ENCODE assay signal across 9 cellular contexts in the genomic region with DNA sequence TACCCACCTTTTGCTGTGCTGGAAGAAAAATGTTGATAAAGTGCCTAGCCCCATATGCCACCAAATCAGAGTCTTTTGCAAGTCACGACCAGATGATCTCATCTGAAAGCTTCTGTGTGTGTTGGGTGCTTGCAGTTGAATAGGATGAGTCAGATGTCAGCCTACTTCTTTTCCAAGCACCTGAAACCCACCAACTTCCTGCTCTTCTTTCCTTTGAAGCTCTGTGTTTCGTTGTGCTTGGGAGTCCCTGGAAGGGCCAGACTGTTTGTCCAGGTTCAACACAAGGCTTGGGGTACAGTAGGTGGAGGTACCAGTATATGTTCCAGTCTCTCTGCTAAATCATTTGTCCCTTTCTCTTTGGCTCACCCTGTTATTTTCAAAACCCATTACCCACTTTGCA. TPM values are rescaled to one million over a fixed set of nuclear protein-coding genes. Genes with fewer than 3 reads are reported as not detected.
DNase-seq lines count a peak whose midpoint lies in the region; ATAC-seq, FAIRE-seq and TF ChIP-seq lines count a peak whose summit lies in the region.
"Had no signal": no experiment of that assay in that cellular context is flagged by ENCODE, and none has a peak within 500 bp of the region (broad histone marks: within the 10 kb centered on the region; RNA-seq: fewer than 3 reads in every experiment).

No MANE protein-coding gene starts in this region.

- H3K27me3 ChIP-seq in IMR-90 (ENCODE audit: control insufficient read depth, insufficient read depth, low read length) (no peaks in the 10 kb centered on the region), bronchial epithelial cell (ENCODE audit: control insufficient read depth, insufficient read depth, low read length) (peaks cover 2% of the 10 kb centered on the region), trophoblast cell (ENCODE audit: insufficient read depth, low read length) (no peaks in the 10 kb centered on the region)

- H3K79me2 ChIP-seq in trophoblast cell (ENCODE audit: control insufficient read depth, insufficient read depth, low read length, poor library complexity) = no peaks in the 10 kb centered on the region

- H3K36me3 ChIP-seq in IMR-90 (ENCODE audit: control insufficient read depth, insufficient read depth, low read length) (no peaks in the 10 kb centered on the region), bronchial epithelial cell (ENCODE audit: control insufficient read depth, insufficient read depth, low read length) (no peaks in the 10 kb centered on the region), trophoblast cell (ENCODE audit: control insufficient read depth in 1 of 2, insufficient read depth in 2 of 2, low read length in 2 of 2) (no peaks in the 10 kb centered on the region)

- peaks cover 32% of the 10 kb centered on the region for H3K9me1 ChIP-seq in IMR-90 (ENCODE audit: insufficient read depth, low read length)

- H3K79me1 ChIP-seq in IMR-90 (ENCODE audit: low read depth in 1 of 2, low read length in 2 of 2) (peaks cover 0 to 21% of the 10 kb centered on the region in 2 experiments; a peak in 3 of 4 replicates), trophoblast cell (ENCODE audit: low read length) (peaks cover 22% of the 10 kb centered on the region)

- TF ChIP-seq CTCF in IMR-90 (conservative IDR thresholded peaks at IDR 0.05; ENCODE audit: low read depth, low read length) (no peak), bronchial epithelial cell (IDR thresholded peaks at IDR 0.05; ENCODE audit: insufficient read depth, low read length, severe bottlenecking) (no peak)

- FAIRE-seq in bronchial epithelial cell (lab: Jason Lieb, UNC) = peak; percentile 7

- H3K27ac ChIP-seq in IMR-90 (ENCODE audit: insufficient read depth, low read length) = peak overlapping the region; percentile 69
- H3K27ac ChIP-seq in trophoblast cell (ENCODE audit: low read depth, low read length) = peak overlapping the region; percentile 93

- H2BK5ac ChIP-seq in IMR-90 (ENCODE audit: low read depth, low read length, poor library complexity, severe bottlenecking) = peak overlapping the region; percentile 90
- H2BK5ac ChIP-seq in trophoblast cell (ENCODE audit: low read depth, low read length, poor library complexity) = peak overlapping the region; percentile 37

- peak overlapping the region; percentile 66 to 89 for H4K8ac ChIP-seq in IMR-90 (ENCODE audit: low read depth in 2 of 2, low read length in 2 of 2)
- no peak overlapping the region for H4K8ac ChIP-seq in trophoblast cell (ENCODE audit: low read depth, low read length)

- H3K14ac ChIP-seq in IMR-90 (replicated peaks; ENCODE audit: low read depth, low read length) (peak overlapping the region; percentile 83), trophoblast cell (ENCODE audit: low read length) (no peak overlapping the region)

- H3K9me3 ChIP-seq in IMR-90 (ENCODE audit: control insufficient read depth, insufficient read depth, low read length) (no peaks in the 10 kb centered on the region), trophoblast cell (ENCODE audit: insufficient read depth, low read depth, low read length) (no peaks in the 10 kb centered on the region)

- H2AK5ac ChIP-seq in IMR-90 (ENCODE audit: low read depth, low read length) (peak overlapping the region; percentile 92), trophoblast cell (ENCODE audit: low read length) (no peak overlapping the region)

- H3K56ac ChIP-seq in IMR-90 (ENCODE audit: extremely low read depth, insufficient read depth, low read length) = no peak overlapping the region

- H4K5ac ChIP-seq in IMR-90 (ENCODE audit: low read depth, low read length) = peak overlapping the region; percentile 96; the same call in 1 of the 2 replicates

- H3K4ac ChIP-seq in IMR-90 (ENCODE audit: low read depth, low read length) (peak overlapping the region; percentile 96), trophoblast cell (ENCODE audit: low read depth, low read length) (no peak overlapping the region)

- H2AK9ac ChIP-seq in IMR-90 (replicated peaks; ENCODE audit: low read depth, low read length, poor library complexity) = no peak overlapping the region

- POLR2A ChIA-PET in IMR-90 (lab: Charles Lee; ENCODE audit: unreplicated experiment) = no interaction called here

- H2AFZ ChIP-seq in IMR-90 (replicated peaks; ENCODE audit: low read length, poor library complexity) = no peak overlapping the region
- H2AFZ ChIP-seq in trophoblast cell (ENCODE audit: insufficient read depth, low read length, poor library complexity) = no peak overlapping the region

- H4K12ac ChIP-seq in trophoblast cell (ENCODE audit: low read depth, low read length) = no peak overlapping the region

- peak overlapping the region; percentile 78 for H3K18ac ChIP-seq in IMR-90 (ENCODE audit: low read depth, low read length)
- H3K18ac ChIP-seq in trophoblast cell (ENCODE audit: low read length) = no peak overlapping the region

- TF ChIP-seq POLR2A in IMR-90 (IDR thresholded peaks at IDR 0.05; ENCODE audit: low read depth, low read length) = no peak

- peaks cover 45% of the 10 kb centered on the region for H3K4me1 ChIP-seq in IMR-90 (ENCODE audit: control insufficient read depth, insufficient read depth, low read length)
- peaks cover 24 to 26% of the 10 kb centered on the region in 2 experiments for H3K4me1 ChIP-seq in trophoblast cell (ENCODE audit: control insufficient read depth in 1 of 2, insufficient read depth in 2 of 2, low read length in 2 of 2)

- H3K9ac ChIP-seq in IMR-90 (ENCODE audit: low read depth, low read length) (peak overlapping the region; percentile 29; the same call in 1 of the 2 replicates), trophoblast cell (ENCODE audit: low read length) (no peak overlapping the region)

- 0 out of 2 replicates have a peak, but pooled peaks have one; percentile 1 for ATAC-seq in IMR-90 (ENCODE audit: low read depth)

- DNase-seq in NCI-H2196 (lab: John Stamatoyannopoulos, UW; ENCODE audit: unreplicated experiment) (peak; percentile 9), NCI-H2196 treated with DMSO at 0.1 percent for 48 hours (lab: John Stamatoyannopoulos, UW; ENCODE audit: unreplicated experiment) (no peak), IMR-90 (peak; percentile 91), bronchial epithelial cell (ENCODE audit: low read depth) (peak; percentile 92), trophoblast cell (no peak), Kasumi-1 (lab: John Stamatoyannopoulos, UW) (no peak), NCI-H2029 (lab: John Stamatoyannopoulos, UW) (no peak), HuH-7.5 (ENCODE audit: low spot score) (no peak)
- DNase-seq: activated effector memory CD4-positive, alpha-beta T cell treated with anti-CD3 and anti-CD28 coated beads, Interleukin-2, amount 50 U/mL, for 16 hours had no signal

- dilution Hi-C loops in IMR-90 (cut with HindIII; ENCODE audit: low sequenced_read_pairs, unreplicated experiment) = no loop called here

- no CpG with 5 or more reads among the region's 2 CpGs for WGBS in IMR-90 (ENCODE audit: extremely low coverage in 2 of 2, insufficient read length in 1 of 2), 2 experiments
- WGBS in trophoblast cell (ENCODE audit: extremely low coverage, insufficient coverage, insufficient read length) = no CpG with 5 or more reads among the region's 2 CpGs

- BruUV-seq in IMR-90 (replicated peaks; lab: Mats Ljungman, UMichigan) = no TSS peak

- intact Hi-C loops in IMR-90 (cut with micrococcal nuclease) = loop anchor here (5.0 kb wide), 1 partner anchor 178 kb away; a partner anchor contains a TSS

- H2BK15ac ChIP-seq in IMR-90 (ENCODE audit: low read depth, low read length) = peak overlapping the region; percentile 94; the same call in 2 of the 3 replicates

- H3K23ac ChIP-seq in IMR-90 (ENCODE audit: low read depth, low read length) = peak overlapping the region; percentile 63; the same call in 1 of the 2 replicates
- H3K23ac ChIP-seq in trophoblast cell (ENCODE audit: low read length) = no peak overlapping the region

- CTCF ChIA-PET in IMR-90 (lab: Yijun Ruan, JAX) = interaction anchor here (1.6 kb wide), 1 partner anchor 109 kb away, joined by 5 read pairs; no protein-coding TSS in a partner anchor

- H3K4me2 ChIP-seq in IMR-90 (ENCODE audit: low read depth, low read length) = peak overlapping the region; percentile 38; the same call in 1 of the 2 replicates
- no peak overlapping the region for H3K4me2 ChIP-seq in trophoblast cell (ENCODE audit: low read length)

- H4K91ac ChIP-seq in IMR-90 (ENCODE audit: insufficient read depth, low read depth, low read length) (peak overlapping the region; percentile 84), trophoblast cell (ENCODE audit: low read depth, low read length) (no peak overlapping the region)

- H4K20me1 ChIP-seq in IMR-90 (ENCODE audit: insufficient read depth, low read length) = no peaks in the 10 kb centered on the region

- in situ Hi-C loops in IMR-90 (cut with MboI; ENCODE audit: low sequenced_read_pairs) = no loop called here

- peak overlapping the region; percentile 99 for H2BK20ac ChIP-seq in IMR-90 (ENCODE audit: low read depth, low read length)

- H3K4me3 ChIP-seq in IMR-90 (ENCODE audit: insufficient read depth, low read depth, low read length) (no peak overlapping the region), bronchial epithelial cell (ENCODE audit: low read depth, low read length) (no peak overlapping the region), trophoblast cell (ENCODE audit: low read depth, low read length) (no peak overlapping the region)

- no peak for TF ChIP-seq RAD21 in IMR-90 (IDR thresholded peaks at IDR 0.05; ENCODE audit: low read length)

- H2BK12ac ChIP-seq in trophoblast cell (ENCODE audit: low read length) = peak overlapping the region; percentile 54

- H2BK120ac ChIP-seq in IMR-90 (ENCODE audit: low read depth, low read length) (peak overlapping the region; percentile 97), trophoblast cell (ENCODE audit: insufficient read depth, low read length, poor library complexity) (peak overlapping the region; percentile 20)

TF ChIP-seq in IMR-90, 13 proteins besides CTCF, POLR2A, EP300 and RAD21 (continues in another document):
- TF ChIP-seq, protein P1, sequence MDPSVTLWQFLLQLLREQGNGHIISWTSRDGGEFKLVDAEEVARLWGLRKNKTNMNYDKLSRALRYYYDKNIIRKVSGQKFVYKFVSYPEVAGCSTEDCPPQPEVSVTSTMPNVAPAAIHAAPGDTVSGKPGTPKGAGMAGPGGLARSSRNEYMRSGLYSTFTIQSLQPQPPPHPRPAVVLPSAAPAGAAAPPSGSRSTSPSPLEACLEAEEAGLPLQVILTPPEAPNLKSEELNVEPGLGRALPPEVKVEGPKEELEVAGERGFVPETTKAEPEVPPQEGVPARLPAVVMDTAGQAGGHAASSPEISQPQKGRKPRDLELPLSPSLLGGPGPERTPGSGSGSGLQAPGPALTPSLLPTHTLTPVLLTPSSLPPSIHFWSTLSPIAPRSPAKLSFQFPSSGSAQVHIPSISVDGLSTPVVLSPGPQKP (IDR thresholded peaks at IDR 0.05; ENCODE audit: borderline replicate concordance, low read depth, low read length) = no peak
- TF ChIP-seq CHD1 (IDR thresholded peaks at IDR 0.05; ENCODE audit: low read depth, low read length) = no peak

RNA-seq across cellular contexts. Expression of a gene that starts 36.8 kb away (rescaled TPM):
- 11.5 and 18.3 TPM in 2 replicates for total RNA-seq in IMR-90 (2012; rRNA removed)
- polyA plus RNA-seq in IMR-90 (2012; rRNA removed) = 6.9 and 7.5 TPM in 2 replicates
- polyA plus RNA-seq in IMR-90 (2012; cell fraction: cytosol; rRNA removed) = 2.3 and 4.8 TPM in 2 replicates
- polyA plus RNA-seq in IMR-90 (2012; cell fraction: nucleus; rRNA removed; ENCODE audit: low replicate concordance) = 1.3 and 5.4 TPM in 2 replicates
- 8.7 and 11.5 TPM in 2 replicates for total RNA-seq in bronchial epithelial cell
- polyA plus RNA-seq in trophoblast cell (2013) = 10.4 and 10.6 TPM in 2 replicates

Comparison
In these comparisons a context has a peak if more than half of its experiments do, and no peak if none do; other contexts are left out.
1. DNase-seq: peak in NCI-H2196 (single experiment), IMR-90 (single experiment) and bronchial epithelial cell (single experiment); none in NCI-H2196 treated with DMSO at 0.1 percent for 48 hours (single experiment), trophoblast cell (0 of 2), Kasumi-1 (0 of 2), NCI-H2029 (single experiment) and HuH-7.5 (single experiment).